8 cellular contexts compared by ENCODE assay signal in the genomic region with DNA sequence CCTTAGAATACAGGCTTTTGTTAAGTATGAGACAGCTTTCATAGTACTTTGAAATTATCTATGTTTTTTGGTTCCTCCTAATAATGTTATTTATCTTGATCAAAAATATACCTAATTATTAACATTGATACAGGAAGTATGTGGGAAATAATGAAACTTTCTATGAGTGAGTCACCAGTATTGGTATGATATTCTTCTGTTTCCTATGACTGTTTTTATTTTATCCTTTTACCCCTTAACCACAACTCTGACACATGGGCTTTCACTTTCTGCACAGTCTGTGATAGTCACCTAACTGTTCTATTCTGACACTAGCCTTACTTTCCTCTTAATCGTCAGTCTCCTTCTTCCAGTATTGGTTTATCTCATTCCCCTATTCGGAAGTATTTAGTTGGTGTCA. TPM values are rescaled to one million over a fixed set of nuclear protein-coding genes. Genes with fewer than 3 reads are reported as not detected.
DNase-seq lines count a peak whose midpoint lies in the region; ATAC-seq and TF ChIP-seq lines count a peak whose summit lies in the region.

No MANE protein-coding gene starts in this region.

- peak; percentile 81 for DNase-seq in activated CD8-positive, alpha-beta memory T cell treated with anti-CD3 and anti-CD28 coated beads, Interleukin-2, amount 10 ng/mL, durations not matched to agents 7 days and 5 days
- DNase-seq in activated CD8-positive, alpha-beta memory T cell treated with anti-CD3 and anti-CD28 coated beads, Interleukin-2, amount 50 U/mL, for 48 hours = no peak
- DNase-seq in RPMI7951 (ENCODE audit: low read depth) (peak; percentile 39), foreskin keratinocyte (peak; percentile 51 to 69), Ammon's horn (ENCODE audit: low spot score) (no peak), H4 (ENCODE audit: low spot score) (no peak), NCI-H524 (lab: John Stamatoyannopoulos, UW) (no peak)

- H3K4me1 ChIP-seq in foreskin keratinocyte = peaks cover 13% of the 10 kb centered on the region

- H3K27me3 ChIP-seq in foreskin keratinocyte = peaks cover 10% of the 10 kb centered on the region

- peak overlapping the region; percentile 60 for H3K27ac Mint-ChIP-seq in activated CD8-positive, alpha-beta memory T cell treated with anti-CD3 and anti-CD28 coated beads, Interleukin-2, amount 10 ng/mL, durations not matched to agents 7 days and 5 days

- peaks cover 8% of the 10 kb centered on the region for H3K36me3 Mint-ChIP-seq in activated CD8-positive, alpha-beta memory T cell treated with anti-CD3 and anti-CD28 coated beads, Interleukin-2, amount 10 ng/mL, durations not matched to agents 7 days and 5 days

- ATAC-seq in activated CD8-positive, alpha-beta memory T cell treated with anti-CD3 and anti-CD28 coated beads, Interleukin-2, amount 10 ng/mL, durations not matched to agents 7 days and 5 days = peak; percentile 3
- ATAC-seq in HG02885 (IDR thresholded peaks at IDR 0.05; ENCODE audit: poor library complexity, unreplicated experiment) (peak; percentile 59), foreskin keratinocyte (peak; percentile 49)

- H3K4me1 Mint-ChIP-seq in activated CD8-positive, alpha-beta memory T cell treated with anti-CD3 and anti-CD28 coated beads, Interleukin-2, amount 10 ng/mL, durations not matched to agents 7 days and 5 days = peaks cover 27% of the 10 kb centered on the region

- CTCF ChIA-PET in activated CD8-positive, alpha-beta memory T cell treated with anti-CD3 and anti-CD28 coated beads, Interleukin-2, amount 10 ng/mL, durations not matched to agents 7 days and 5 days (lab: Charles Lee) = interaction anchor here (0.8 kb wide), 1 partner anchor 108 kb away, joined by 3 read pairs; no protein-coding TSS in a partner anchor

- H3K9me3 Mint-ChIP-seq in activated CD8-positive, alpha-beta memory T cell treated with anti-CD3 and anti-CD28 coated beads, Interleukin-2, amount 10 ng/mL, durations not matched to agents 7 days and 5 days (ENCODE audit: low read depth) = no peaks in the 10 kb centered on the region

- no peak for TF ChIP-seq CTCF in foreskin keratinocyte (conservative IDR thresholded peaks at IDR 0.05)

- H3K4me3 Mint-ChIP-seq in activated CD8-positive, alpha-beta memory T cell treated with anti-CD3 and anti-CD28 coated beads, Interleukin-2, amount 10 ng/mL, durations not matched to agents 7 days and 5 days = peak overlapping the region; percentile 19

- peaks cover 13% of the 10 kb centered on the region for H3K27me3 Mint-ChIP-seq in activated CD8-positive, alpha-beta memory T cell treated with anti-CD3 and anti-CD28 coated beads, Interleukin-2, amount 10 ng/mL, durations not matched to agents 7 days and 5 days

- H3K27ac ChIP-seq in foreskin keratinocyte = no peak overlapping the region

RNA-seq across cellular contexts. Expression of a gene that starts 4.7 kb away (rescaled TPM):
- 1 to 10 TPM; 1.9 to 2.4 TPM for total RNA-seq in activated CD8-positive, alpha-beta memory T cell treated with anti-CD3 and anti-CD28 coated beads, Interleukin-2, amount 10 ng/mL, durations not matched to agents 7 days and 5 days
- 1.9 and 3.1 TPM in 2 replicates for total RNA-seq in RPMI7951 (2014; rRNA removed; shearing (Covaris generic))
- 1.6 and 1.8 TPM in 2 replicates for total RNA-seq in foreskin keratinocyte
- 0.34 and 0.58 TPM in 2 replicates for polyA plus RNA-seq in foreskin keratinocyte
- 1.5 and 3.3 TPM in 2 replicates for total RNA-seq in H4 (2014; rRNA removed; shearing (Covaris generic))

RNA-seq across cellular contexts. Expression of a gene that starts 14.3 kb away (rescaled TPM):
- 10 to 100 TPM; 87.9 to 89.8 TPM for total RNA-seq in activated CD8-positive, alpha-beta memory T cell treated with anti-CD3 and anti-CD28 coated beads, Interleukin-2, amount 10 ng/mL, durations not matched to agents 7 days and 5 days
- total RNA-seq in RPMI7951 (2014; rRNA removed; shearing (Covaris generic)) = 134 and 174 TPM in 2 replicates
- total RNA-seq in foreskin keratinocyte = 124 and 162 TPM in 2 replicates
- 84.2 and 98.4 TPM in 2 replicates for polyA plus RNA-seq in foreskin keratinocyte
- 132 and 136 TPM in 2 replicates for total RNA-seq in H4 (2014; rRNA removed; shearing (Covaris generic))

Comparison
In these comparisons a context has a peak if more than half of its experiments do, and no peak if none do; other contexts are left out.
1. DNase-seq: peak in activated CD8-positive, alpha-beta memory T cell treated with anti-CD3 and anti-CD28 coated beads, Interleukin-2, amount 10 ng/mL, durations not matched to agents 7 days and 5 days (single experiment), RPMI7951 (single experiment) and foreskin keratinocyte (2 of 2); none in activated CD8-positive, alpha-beta memory T cell treated with anti-CD3 and anti-CD28 coated beads, Interleukin-2, amount 50 U/mL, for 48 hours (single experiment), Ammon's horn (single experiment), H4 (single experiment) and NCI-H524 (0 of 2).
2. ATAC-seq: peak in every context shown above with its lines; median percentile 59 in HG02885; 49 in foreskin keratinocyte; 3 in activated CD8-positive, alpha-beta memory T cell treated with anti-CD3 and anti-CD28 coated beads, Interleukin-2, amount 10 ng/mL, durations not matched to agents 7 days and 5 days.